In genomic region chr6:39191236-39191930, GRCh38 we compare ENCODE assay signal across 22 cellular contexts. TPM values are rescaled to one million over a fixed set of nuclear protein-coding genes. Genes with fewer than 3 reads are reported as not detected.
"Had no signal": no experiment of that assay in that cellular context is flagged by ENCODE, and none has a peak within 500 bp of the region (broad histone marks: within the 10 kb centered on the region; RNA-seq: fewer than 3 reads in every experiment).

No MANE protein-coding gene starts in this region.

- FAIRE-seq: RCC 7860 had no signal

- DNase-seq: activated B cell treated with CpG ODN at 0.5 μM for 24 hours; activated CD4-positive, alpha-beta T cell treated with anti-CD3 and anti-CD28 coated beads for 1 hour; activated CD4-positive, alpha-beta T cell treated with anti-CD3 and anti-CD28 coated beads, Interleukin-2, amount 10 ng/mL, durations not matched to agents 24 days and 14 days; activated CD4-positive, alpha-beta T cell treated with anti-CD3 and anti-CD28 coated beads, Interleukin-2, amount 50 U/mL, for 48 hours; activated CD8-positive, alpha-beta memory T cell treated with anti-CD3 and anti-CD28 coated beads, Interleukin-2, amount 10 ng/mL, durations not matched to agents 7 days and 5 days; activated effector memory CD4-positive, alpha-beta T cell treated with Interleukin-2 at 50 U/mL for 16 hours; activated naive CD4-positive, alpha-beta T cell; activated T-cell treated with anti-CD3 and anti-CD28 coated beads, Interleukin-2, amount 50 U/mL, for 24 hours; caudate nucleus; NCI-H1092; NCI-H1417 treated with DMSO at 0.1 percent for 48 hours; NCI-H1694; NCI-H2029; NCI-H2107; NCI-H2171 treated with DMSO at 0.1 percent for 48 hours; NCI-H226; NK-92 treated with Interleukin-12 subunit alpha and Interleukin-12 subunit beta, amount 100 ng/mL, for 24 hours; SHP77; T-helper 9 cell had no signal

- ATAC-seq: activated CD8-positive, alpha-beta memory T cell treated with anti-CD3 and anti-CD28 coated beads, Interleukin-2, amount 10 ng/mL, durations not matched to agents 7 days and 5 days had no signal

- H3K36me3 ChIP-seq: breast epithelium had no signal

- H3K4me3 ChIP-seq: breast epithelium had no signal

- H3K4me1 ChIP-seq: breast epithelium had no signal

- H3K27ac ChIP-seq: breast epithelium, KMS-11 had no signal

- H3K27me3 ChIP-seq: breast epithelium had no signal

- H3K9ac ChIP-seq: KMS-11 had no signal

- H3K9me3 ChIP-seq: breast epithelium had no signal

- H3K4me2 ChIP-seq: KMS-11 had no signal

RNA-seq across cellular contexts. Expression of gene KCNK5, which starts 37.9 kb away (rescaled TPM):
- total RNA-seq: activated B cell treated with CpG ODN at 0.5 μM for 24 hours had no signal
